In genomic region chr17:49407981-49408501, GRCh38 we compare ENCODE assay signal across 1 cellular context.
TF ChIP-seq lines count a peak whose summit lies in the region.

No MANE protein-coding gene starts in this region.

TF ChIP-seq in HepG2, 621 proteins besides CTCF, POLR2A, EP300 and RAD21 (continued from another document and continues in another):
- TF ChIP-seq ZFP91 (CRISPR knock-in tag; IDR thresholded peaks at IDR 0.05; ENCODE audit: borderline replicate concordance) (no peak), ZNF781 (CRISPR knock-in tag; IDR thresholded peaks at IDR 0.05; ENCODE audit: borderline replicate concordance, not compliant biosample characterization) (peak; percentile 74), FOXP4 (CRISPR knock-in tag; IDR thresholded peaks at IDR 0.05) (peak; percentile 63), ZNF574 (CRISPR knock-in tag; IDR thresholded peaks at IDR 0.05) (peak; percentile 61), ZNF451 (CRISPR knock-in tag; IDR thresholded peaks at IDR 0.05) (no peak), PAWR (CRISPR knock-in tag; IDR thresholded peaks at IDR 0.05; ENCODE audit: borderline replicate concordance) (no peak), SALL2 (CRISPR knock-in tag; IDR thresholded peaks at IDR 0.05) (peak; percentile 51; the same call in 1 of the 2 replicates), ZNF772 (CRISPR knock-in tag; IDR thresholded peaks at IDR 0.05) (peak; percentile 80), ZNF280D (CRISPR knock-in tag; IDR thresholded peaks at IDR 0.05) (peak; percentile 70), TBX2 (CRISPR knock-in tag; IDR thresholded peaks at IDR 0.05; ENCODE audit: borderline replicate concordance) (peak; percentile 84), ZNF766 (CRISPR knock-in tag; IDR thresholded peaks at IDR 0.05; ENCODE audit: borderline replicate concordance) (no peak), CENPT (CRISPR knock-in tag; IDR thresholded peaks at IDR 0.05; ENCODE audit: low read depth) (no peak), ERF (CRISPR knock-in tag; IDR thresholded peaks at IDR 0.05) (peak; percentile 94), IRF9 (CRISPR knock-in tag; IDR thresholded peaks at IDR 0.05; ENCODE audit: borderline replicate concordance) (peak; percentile 34; the same call in 1 of the 2 replicates), FOSL2 (CRISPR knock-in tag; IDR thresholded peaks at IDR 0.05) (peak; percentile 47; the same call in 1 of the 2 replicates), IRF2 (CRISPR knock-in tag; IDR thresholded peaks at IDR 0.05) (peak; percentile 63; the same call in 1 of the 2 replicates), ARID2 (CRISPR knock-in tag; IDR thresholded peaks at IDR 0.05; ENCODE audit: borderline replicate concordance) (no peak), KDM4B (CRISPR knock-in tag; IDR thresholded peaks at IDR 0.05) (0 out of 2 replicates have a peak, but pooled peaks have one; percentile 43), U2AF2 (IDR thresholded peaks at IDR 0.05; ENCODE audit: low read depth, low read length) (no peak), KAT7 (CRISPR knock-in tag; IDR thresholded peaks at IDR 0.05; ENCODE audit: borderline replicate concordance) (peak; percentile 58; the same call in 1 of the 2 replicates), ZNF383 (CRISPR knock-in tag; IDR thresholded peaks at IDR 0.05; ENCODE audit: borderline replicate concordance) (no peak), MAX (IDR thresholded peaks at IDR 0.05) (peak; percentile 65; the same call in 1 of the 2 replicates), ZNF234 (CRISPR knock-in tag; conservative IDR thresholded peaks at IDR 0.05) (no peak), CC2D1A (CRISPR knock-in tag; IDR thresholded peaks at IDR 0.05) (no peak), SAFB2 (CRISPR knock-in tag; IDR thresholded peaks at IDR 0.05; ENCODE audit: borderline replicate concordance, low read depth) (peak; percentile 38; the same call in 1 of the 2 replicates), SAP130 (CRISPR knock-in tag; IDR thresholded peaks at IDR 0.05; ENCODE audit: low read depth) (peak; percentile 89), HOXA3 (CRISPR knock-in tag; IDR thresholded peaks at IDR 0.05) (0 out of 2 replicates have a peak, but pooled peaks have one; percentile 35), ARID3A (IDR thresholded peaks at IDR 0.05; ENCODE audit: low read depth, low read length) (0 out of 2 replicates have a peak, but pooled peaks have one; percentile 31), BCL3 (CRISPR knock-in tag; IDR thresholded peaks at IDR 0.05) (no peak), ZBTB8A (CRISPR knock-in tag; IDR thresholded peaks at IDR 0.05; ENCODE audit: borderline replicate concordance, low read depth) (no peak), LCORL (IDR thresholded peaks at IDR 0.05) (no peak), LCORL (CRISPR knock-in tag; IDR thresholded peaks at IDR 0.05) (0 out of 2 replicates have a peak, but pooled peaks have one; percentile 64), POGZ (CRISPR knock-in tag; IDR thresholded peaks at IDR 0.05) (peak; percentile 65), DMAP1 (CRISPR knock-in tag; IDR thresholded peaks at IDR 0.05) (0 out of 2 replicates have a peak, but pooled peaks have one; percentile 52), ZBTB42 (CRISPR knock-in tag; IDR thresholded peaks at IDR 0.05) (peak; percentile 91), KDM5B (CRISPR knock-in tag; IDR thresholded peaks at IDR 0.05; ENCODE audit: borderline replicate concordance) (peak; percentile 71; the same call in 1 of the 2 replicates), ZNF788 (CRISPR knock-in tag; IDR thresholded peaks at IDR 0.05; ENCODE audit: borderline replicate concordance) (peak; percentile 82; the same call in 1 of the 2 replicates), PHB2 (IDR thresholded peaks at IDR 0.05; ENCODE audit: partially characterized antibody) (no peak), TBX3 (IDR thresholded peaks at IDR 0.05; ENCODE audit: borderline replicate concordance) (no peak), XBP1 (CRISPR knock-in tag; IDR thresholded peaks at IDR 0.05) (no peak), STAG1 (CRISPR knock-in tag; IDR thresholded peaks at IDR 0.05) (peak; percentile 95), PATZ1 (CRISPR knock-in tag; IDR thresholded peaks at IDR 0.05) (peak; percentile 78), ZNF790 (CRISPR knock-in tag; IDR thresholded peaks at IDR 0.05; ENCODE audit: borderline replicate concordance) (no peak), SRSF4 (IDR thresholded peaks at IDR 0.05; ENCODE audit: low read depth, low read length, poor library complexity, severe bottlenecking) (no peak), TEAD2 (CRISPR knock-in tag; IDR thresholded peaks at IDR 0.05) (no peak), IKZF5 (CRISPR knock-in tag; IDR thresholded peaks at IDR 0.05) (peak; percentile 82; the same call in 1 of the 2 replicates), ATRX (CRISPR knock-in tag; IDR thresholded peaks at IDR 0.05; ENCODE audit: borderline replicate concordance) (no peak)
